In the genomic region with DNA sequence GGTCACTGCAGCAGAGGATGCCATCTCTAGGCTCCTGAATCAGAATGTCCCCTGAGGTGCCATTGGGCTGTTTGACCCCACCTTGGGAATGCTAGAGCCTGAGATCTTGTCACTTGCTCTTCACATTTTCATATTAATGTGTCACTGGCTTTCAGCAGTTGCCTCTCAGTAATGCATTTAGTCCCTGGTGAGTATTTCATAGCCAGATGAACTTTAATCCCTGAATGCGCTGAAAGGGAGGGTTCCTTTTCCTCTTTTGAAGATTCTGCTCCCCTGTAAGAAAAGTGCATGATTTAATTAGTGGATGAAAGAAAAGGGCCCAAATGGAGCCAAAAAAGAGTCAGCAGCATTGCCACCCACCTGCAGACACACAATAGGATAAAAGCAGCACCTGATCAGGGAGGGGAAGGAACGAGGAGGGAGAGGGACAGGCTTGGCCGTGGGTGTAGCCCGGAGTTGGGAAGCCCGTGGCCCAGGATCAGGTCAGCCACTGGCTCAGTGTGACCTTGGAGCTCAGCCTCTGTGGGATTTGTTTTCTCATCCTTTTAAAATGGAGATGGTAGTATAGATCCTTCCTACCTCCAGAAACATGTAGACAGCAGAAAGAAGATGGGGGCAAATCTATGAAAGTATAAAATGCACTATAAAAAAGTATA, we compare ENCODE assay signal across 1 cellular context.
TF ChIP-seq lines count a peak whose summit lies in the region.

No MANE protein-coding gene starts in this region.

TF ChIP-seq in HepG2, 621 proteins besides CTCF, POLR2A, EP300 and RAD21:
- no peak for TF ChIP-seq RFX5 (IDR thresholded peaks at IDR 0.05; ENCODE audit: low read depth, low read length)
- no peak for TF ChIP-seq NONO (IDR thresholded peaks at IDR 0.05)
- TF ChIP-seq NONO (CRISPR knock-in tag; conservative IDR thresholded peaks at IDR 0.05) = no peak
- TF ChIP-seq KLF9 (CRISPR knock-in tag; IDR thresholded peaks at IDR 0.05; ENCODE audit: low read depth) = no peak
- TF ChIP-seq, protein P1, sequence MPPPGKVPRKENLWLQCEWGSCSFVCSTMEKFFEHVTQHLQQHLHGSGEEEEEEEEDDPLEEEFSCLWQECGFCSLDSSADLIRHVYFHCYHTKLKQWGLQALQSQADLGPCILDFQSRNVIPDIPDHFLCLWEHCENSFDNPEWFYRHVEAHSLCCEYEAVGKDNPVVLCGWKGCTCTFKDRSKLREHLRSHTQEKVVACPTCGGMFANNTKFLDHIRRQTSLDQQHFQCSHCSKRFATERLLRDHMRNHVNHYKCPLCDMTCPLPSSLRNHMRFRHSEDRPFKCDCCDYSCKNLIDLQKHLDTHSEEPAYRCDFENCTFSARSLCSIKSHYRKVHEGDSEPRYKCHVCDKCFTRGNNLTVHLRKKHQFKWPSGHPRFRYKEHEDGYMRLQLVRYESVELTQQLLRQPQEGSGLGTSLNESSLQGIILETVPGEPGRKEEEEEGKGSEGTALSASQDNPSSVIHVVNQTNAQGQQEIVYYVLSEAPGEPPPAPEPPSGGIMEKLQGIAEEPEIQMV (CRISPR knock-in tag; IDR thresholded peaks at IDR 0.05; ENCODE audit: low read depth) = no peak
- no peak for TF ChIP-seq NKX3-1 (CRISPR knock-in tag; IDR thresholded peaks at IDR 0.05)
TF ChIP-seq in HepG2: peak in this region for 0.
